ENCODE assay signal across 29 cellular contexts in genomic region chr4:168981942-168982341, GRCh38.
"Had no signal": no experiment of that assay in that cellular context is flagged by ENCODE, and none has a peak within 500 bp of the region (broad histone marks: within the 10 kb centered on the region; RNA-seq: fewer than 3 reads in every experiment).

No MANE protein-coding gene starts in this region.

- H3K27ac ChIP-seq: stomach, suprapubic skin, testis, thoracic aorta, thyroid gland, tibial artery, tibial nerve, transverse colon, upper lobe of left lung, upper lobe of right lung, uterus, vagina had no signal

- H3K4me3 ChIP-seq: stomach, suprapubic skin, testis, thoracic aorta, thyroid gland, tibial artery, tibial nerve, transverse colon, upper lobe of left lung, upper lobe of right lung, uterus, vagina had no signal

- DNase-seq: stimulated activated CD4-positive, alpha-beta T cell treated with anti-CD3 and anti-CD28 coated beads, Interleukin-2, amount 100 ng/mL, for 48 hours; stimulated activated CD4-positive, alpha-beta T cell treated with anti-CD3 and anti-CD28 coated beads, Interleukin-4, amount 100 ng/mL, for 1 hour; stimulated activated CD4-positive, alpha-beta T cell treated with anti-CD3 and anti-CD28 coated beads, Interleukin-4, amount 100 ng/mL, for 24 hours; stimulated activated CD4-positive, alpha-beta T cell treated with anti-CD3 and anti-CD28 coated beads, Interleukin-4, amount 100 ng/mL, for 4 hours; stimulated activated CD8-positive, alpha-beta memory T cell treated with anti-CD3 and anti-CD28 coated beads, Interleukin-4, amount 100 ng/mL, for 48 hours; stimulated activated naive B cell treated with anti-CD40 and anti-IgM and Interleukin-4, amounts not matched to agents 10 μg/mL and 1 μg/mL and 100 μg/mL, for 72 hours; stimulated activated naive CD4-positive, alpha-beta T cell; stimulated activated naive CD4-positive, alpha-beta T cell treated with Interleukin-2 at 50 U/mL for 16 hours; stimulated activated naive CD8-positive, alpha-beta T cell treated with anti-CD3 and anti-CD28 coated beads, Interleukin-15, amount 100 ng/mL, for 72 hours; stimulated activated naive CD8-positive, alpha-beta T cell treated with anti-CD3 and anti-CD28 coated beads, Interleukin-15, Interleukin-2, amounts not matched to agents 100 U/mL and 50 U/mL, for 24 hours; stomach; substantia nigra; testis; thyroid gland; tibial artery; transverse colon; trophoblast cell; upper lobe of left lung; upper lobe of right lung; uterus had no signal

- H3K4me1 Mint-ChIP-seq: stimulated activated effector memory CD8-positive, alpha-beta T cell treated with anti-CD3 and anti-CD28 coated beads, Interleukin-12 subunit alpha, Interleukin-12 subunit beta, amount 100 ng/mL, for 72 hours; stimulated activated naive B cell treated with anti-CD40 and anti-IgM and Interleukin-4, amounts not matched to agents 10 μg/mL and 1 μg/mL and 100 μg/mL, for 72 hours; stimulated activated naive CD8-positive, alpha-beta T cell treated with anti-CD3 and anti-CD28 coated beads, Interleukin-15, amount 100 ng/mL, for 72 hours had no signal

- H3K4me3 Mint-ChIP-seq: stimulated activated effector memory CD8-positive, alpha-beta T cell treated with anti-CD3 and anti-CD28 coated beads, Interleukin-12 subunit alpha, Interleukin-12 subunit beta, amount 100 ng/mL, for 72 hours; stimulated activated memory B cell treated with anti-CD40 and anti-IgM and Interleukin-4, amounts not matched to agents 10 μg/mL and 1 μg/mL and 100 μg/mL, for 72 hours; stimulated activated naive B cell treated with anti-CD40 and anti-IgM and Interleukin-4, amounts not matched to agents 10 μg/mL and 1 μg/mL and 100 μg/mL, for 72 hours; stimulated activated naive CD8-positive, alpha-beta T cell treated with anti-CD3 and anti-CD28 coated beads, Interleukin-15, amount 100 ng/mL, for 72 hours; stimulated activated naive CD8-positive, alpha-beta T cell treated with anti-CD3 and anti-CD28 coated beads, Interleukin-15, Interleukin-2, amounts not matched to agents 100 ng/mL and 50 ng/mL, for 24 hours; type B pancreatic cell had no signal

- ATAC-seq: stimulated activated effector memory CD8-positive, alpha-beta T cell treated with anti-CD3 and anti-CD28 coated beads, Interleukin-12 subunit alpha, Interleukin-12 subunit beta, amount 100 ng/mL, for 72 hours; stimulated activated memory B cell treated with anti-CD40 and anti-IgM and Interleukin-4, amounts not matched to agents 10 μg/mL and 1 μg/mL and 100 μg/mL, for 72 hours; stimulated activated naive B cell treated with anti-CD40 and anti-IgM and Interleukin-4, amounts not matched to agents 10 μg/mL and 1 μg/mL and 100 μg/mL, for 72 hours; stimulated activated naive CD8-positive, alpha-beta T cell treated with anti-CD3 and anti-CD28 coated beads, Interleukin-15, amount 100 ng/mL, for 72 hours; stimulated activated naive CD8-positive, alpha-beta T cell treated with anti-CD3 and anti-CD28 coated beads, Interleukin-15, Interleukin-2, amounts not matched to agents 100 U/mL and 50 U/mL, for 24 hours; upper lobe of right lung had no signal

- H3K27me3 Mint-ChIP-seq: stimulated activated memory B cell treated with anti-CD40 and anti-IgM and Interleukin-4, amounts not matched to agents 10 μg/mL and 1 μg/mL and 100 μg/mL, for 72 hours; stimulated activated naive B cell treated with anti-CD40 and anti-IgM and Interleukin-4, amounts not matched to agents 10 μg/mL and 1 μg/mL and 100 μg/mL, for 72 hours; stimulated activated naive CD8-positive, alpha-beta T cell treated with anti-CD3 and anti-CD28 coated beads, Interleukin-15, amount 100 ng/mL, for 72 hours; stimulated activated naive CD8-positive, alpha-beta T cell treated with anti-CD3 and anti-CD28 coated beads, Interleukin-15, Interleukin-2, amounts not matched to agents 100 ng/mL and 50 ng/mL, for 24 hours; type B pancreatic cell had no signal

- H3K9me3 ChIP-seq: testis, thyroid gland had no signal

- H3K4me1 ChIP-seq: stomach, suprapubic skin, testis, thyroid gland, tibial artery, tibial nerve, transverse colon, upper lobe of left lung, upper lobe of right lung, uterus, vagina had no signal

- H3K27ac Mint-ChIP-seq: stimulated activated effector memory CD8-positive, alpha-beta T cell treated with anti-CD3 and anti-CD28 coated beads, Interleukin-12 subunit alpha, Interleukin-12 subunit beta, amount 100 ng/mL, for 72 hours; stimulated activated memory B cell treated with anti-CD40 and anti-IgM and Interleukin-4, amounts not matched to agents 10 μg/mL and 1 μg/mL and 100 μg/mL, for 72 hours; stimulated activated naive B cell treated with anti-CD40 and anti-IgM and Interleukin-4, amounts not matched to agents 10 μg/mL and 1 μg/mL and 100 μg/mL, for 72 hours; stimulated activated naive CD8-positive, alpha-beta T cell treated with anti-CD3 and anti-CD28 coated beads, Interleukin-15, Interleukin-2, amounts not matched to agents 100 ng/mL and 50 ng/mL, for 24 hours; type B pancreatic cell had no signal

- H3K27me3 ChIP-seq: stomach, suprapubic skin, testis, thyroid gland, tibial artery, tibial nerve, transverse colon, upper lobe of left lung, upper lobe of right lung, uterus, vagina had no signal

- H3K36me3 ChIP-seq: uterus had no signal

- FAIRE-seq: urothelium cell line had no signal
